In the genomic region with DNA sequence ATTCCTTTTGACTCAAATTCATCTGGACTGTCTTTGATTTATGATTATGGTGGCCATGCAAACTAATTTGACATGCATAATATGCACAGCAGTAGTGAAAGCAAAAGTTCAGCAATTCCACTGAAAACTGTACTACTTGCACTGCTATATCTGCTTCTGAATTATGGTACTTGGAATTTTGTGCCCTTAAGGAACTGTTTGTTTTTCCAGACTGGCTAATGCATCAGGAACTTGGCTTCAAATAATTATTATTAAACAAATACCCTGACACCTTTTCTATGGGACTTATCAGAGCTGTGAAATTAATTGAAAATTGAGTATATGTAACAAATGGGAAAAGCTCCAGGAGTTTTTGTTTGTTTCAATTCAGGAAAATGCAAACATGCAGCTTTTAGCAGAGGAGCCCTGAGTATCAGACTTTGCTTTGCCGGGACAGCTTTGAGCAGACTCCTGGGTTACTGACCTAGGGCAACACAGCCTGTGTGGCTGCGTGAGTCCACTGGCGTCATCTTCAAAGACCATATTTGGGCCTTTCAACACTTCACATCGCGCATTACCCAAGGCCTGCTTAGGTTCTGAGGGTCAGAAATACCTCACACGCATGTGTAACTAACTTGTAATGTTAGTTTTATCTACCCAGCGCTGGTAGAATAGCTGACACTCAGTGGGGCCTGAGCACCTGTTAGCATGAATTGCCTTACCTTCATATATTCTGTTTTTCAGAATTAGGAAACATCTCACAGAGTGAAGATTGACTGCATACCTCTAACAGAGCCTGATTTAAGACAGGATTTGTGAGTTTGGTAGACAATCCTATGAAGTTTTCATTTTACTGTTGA, we compare ENCODE assay signal across 1 cellular context.
TF ChIP-seq lines count a peak whose summit lies in the region.

No MANE protein-coding gene starts in this region.

TF ChIP-seq in GM23338, 12 proteins besides CTCF, POLR2A, EP300 and RAD21 (continued from another document):
- TF ChIP-seq, protein P1, sequence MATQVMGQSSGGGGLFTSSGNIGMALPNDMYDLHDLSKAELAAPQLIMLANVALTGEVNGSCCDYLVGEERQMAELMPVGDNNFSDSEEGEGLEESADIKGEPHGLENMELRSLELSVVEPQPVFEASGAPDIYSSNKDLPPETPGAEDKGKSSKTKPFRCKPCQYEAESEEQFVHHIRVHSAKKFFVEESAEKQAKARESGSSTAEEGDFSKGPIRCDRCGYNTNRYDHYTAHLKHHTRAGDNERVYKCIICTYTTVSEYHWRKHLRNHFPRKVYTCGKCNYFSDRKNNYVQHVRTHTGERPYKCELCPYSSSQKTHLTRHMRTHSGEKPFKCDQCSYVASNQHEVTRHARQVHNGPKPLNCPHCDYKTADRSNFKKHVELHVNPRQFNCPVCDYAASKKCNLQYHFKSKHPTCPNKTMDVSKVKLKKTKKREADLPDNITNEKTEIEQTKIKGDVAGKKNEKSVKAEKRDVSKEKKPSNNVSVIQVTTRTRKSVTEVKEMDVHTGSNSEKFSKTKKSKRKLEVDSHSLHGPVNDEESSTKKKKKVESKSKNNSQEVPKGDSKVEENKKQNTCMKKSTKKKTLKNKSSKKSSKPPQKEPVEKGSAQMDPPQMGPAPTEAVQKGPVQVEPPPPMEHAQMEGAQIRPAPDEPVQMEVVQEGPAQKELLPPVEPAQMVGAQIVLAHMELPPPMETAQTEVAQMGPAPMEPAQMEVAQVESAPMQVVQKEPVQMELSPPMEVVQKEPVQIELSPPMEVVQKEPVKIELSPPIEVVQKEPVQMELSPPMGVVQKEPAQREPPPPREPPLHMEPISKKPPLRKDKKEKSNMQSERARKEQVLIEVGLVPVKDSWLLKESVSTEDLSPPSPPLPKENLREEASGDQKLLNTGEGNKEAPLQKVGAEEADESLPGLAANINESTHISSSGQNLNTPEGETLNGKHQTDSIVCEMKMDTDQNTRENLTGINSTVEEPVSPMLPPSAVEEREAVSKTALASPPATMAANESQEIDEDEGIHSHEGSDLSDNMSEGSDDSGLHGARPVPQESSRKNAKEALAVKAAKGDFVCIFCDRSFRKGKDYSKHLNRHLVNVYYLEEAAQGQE (IDR thresholded peaks at IDR 0.05; ENCODE audit: unreplicated experiment): no peak
- TF ChIP-seq JUNB (IDR thresholded peaks at IDR 0.05; ENCODE audit: unreplicated experiment) (no peak), ZNF114 (CRISPR knock-in tag; IDR thresholded peaks at IDR 0.05) (no peak)
- TF ChIP-seq, protein P2, sequence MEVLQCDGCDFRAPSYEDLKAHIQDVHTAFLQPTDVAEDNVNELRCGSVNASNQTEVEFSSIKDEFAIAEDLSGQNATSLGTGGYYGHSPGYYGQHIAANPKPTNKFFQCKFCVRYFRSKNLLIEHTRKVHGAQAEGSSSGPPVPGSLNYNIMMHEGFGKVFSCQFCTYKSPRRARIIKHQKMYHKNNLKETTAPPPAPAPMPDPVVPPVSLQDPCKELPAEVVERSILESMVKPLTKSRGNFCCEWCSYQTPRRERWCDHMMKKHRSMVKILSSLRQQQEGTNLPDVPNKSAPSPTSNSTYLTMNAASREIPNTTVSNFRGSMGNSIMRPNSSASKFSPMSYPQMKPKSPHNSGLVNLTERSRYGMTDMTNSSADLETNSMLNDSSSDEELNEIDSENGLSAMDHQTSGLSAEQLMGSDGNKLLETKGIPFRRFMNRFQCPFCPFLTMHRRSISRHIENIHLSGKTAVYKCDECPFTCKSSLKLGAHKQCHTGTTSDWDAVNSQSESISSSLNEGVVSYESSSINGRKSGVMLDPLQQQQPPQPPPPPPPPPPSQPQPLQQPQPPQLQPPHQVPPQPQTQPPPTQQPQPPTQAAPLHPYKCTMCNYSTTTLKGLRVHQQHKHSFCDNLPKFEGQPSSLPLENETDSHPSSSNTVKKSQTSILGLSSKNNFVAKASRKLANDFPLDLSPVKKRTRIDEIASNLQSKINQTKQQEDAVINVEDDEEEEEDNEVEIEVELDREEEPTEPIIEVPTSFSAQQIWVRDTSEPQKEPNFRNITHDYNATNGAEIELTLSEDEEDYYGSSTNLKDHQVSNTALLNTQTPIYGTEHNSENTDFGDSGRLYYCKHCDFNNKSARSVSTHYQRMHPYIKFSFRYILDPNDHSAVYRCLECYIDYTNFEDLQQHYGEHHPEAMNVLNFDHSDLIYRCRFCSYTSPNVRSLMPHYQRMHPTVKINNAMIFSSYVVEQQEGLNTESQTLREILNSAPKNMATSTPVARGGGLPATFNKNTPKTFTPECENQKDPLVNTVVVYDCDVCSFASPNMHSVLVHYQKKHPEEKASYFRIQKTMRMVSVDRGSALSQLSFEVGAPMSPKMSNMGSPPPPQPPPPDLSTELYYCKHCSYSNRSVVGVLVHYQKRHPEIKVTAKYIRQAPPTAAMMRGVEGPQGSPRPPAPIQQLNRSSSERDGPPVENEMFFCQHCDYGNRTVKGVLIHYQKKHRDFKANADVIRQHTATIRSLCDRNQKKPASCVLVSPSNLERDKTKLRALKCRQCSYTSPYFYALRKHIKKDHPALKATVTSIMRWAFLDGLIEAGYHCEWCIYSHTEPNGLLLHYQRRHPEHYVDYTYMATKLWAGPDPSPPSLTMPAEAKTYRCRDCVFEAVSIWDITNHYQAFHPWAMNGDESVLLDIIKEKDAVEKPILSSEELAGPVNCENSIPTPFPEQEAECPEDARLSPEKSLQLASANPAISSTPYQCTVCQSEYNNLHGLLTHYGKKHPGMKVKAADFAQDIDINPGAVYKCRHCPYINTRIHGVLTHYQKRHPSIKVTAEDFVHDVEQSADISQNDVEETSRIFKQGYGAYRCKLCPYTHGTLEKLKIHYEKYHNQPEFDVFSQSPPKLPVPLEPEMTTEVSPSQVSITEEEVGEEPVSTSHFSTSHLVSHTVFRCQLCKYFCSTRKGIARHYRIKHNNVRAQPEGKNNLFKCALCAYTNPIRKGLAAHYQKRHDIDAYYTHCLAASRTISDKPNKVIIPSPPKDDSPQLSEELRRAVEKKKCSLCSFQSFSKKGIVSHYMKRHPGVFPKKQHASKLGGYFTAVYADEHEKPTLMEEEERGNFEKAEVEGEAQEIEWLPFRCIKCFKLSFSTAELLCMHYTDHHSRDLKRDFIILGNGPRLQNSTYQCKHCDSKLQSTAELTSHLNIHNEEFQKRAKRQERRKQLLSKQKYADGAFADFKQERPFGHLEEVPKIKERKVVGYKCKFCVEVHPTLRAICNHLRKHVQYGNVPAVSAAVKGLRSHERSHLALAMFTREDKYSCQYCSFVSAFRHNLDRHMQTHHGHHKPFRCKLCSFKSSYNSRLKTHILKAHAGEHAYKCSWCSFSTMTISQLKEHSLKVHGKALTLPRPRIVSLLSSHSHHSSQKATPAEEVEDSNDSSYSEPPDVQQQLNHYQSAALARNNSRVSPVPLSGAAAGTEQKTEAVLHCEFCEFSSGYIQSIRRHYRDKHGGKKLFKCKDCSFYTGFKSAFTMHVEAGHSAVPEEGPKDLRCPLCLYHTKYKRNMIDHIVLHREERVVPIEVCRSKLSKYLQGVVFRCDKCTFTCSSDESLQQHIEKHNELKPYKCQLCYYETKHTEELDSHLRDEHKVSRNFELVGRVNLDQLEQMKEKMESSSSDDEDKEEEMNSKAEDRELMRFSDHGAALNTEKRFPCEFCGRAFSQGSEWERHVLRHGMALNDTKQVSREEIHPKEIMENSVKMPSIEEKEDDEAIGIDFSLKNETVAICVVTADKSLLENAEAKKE (CRISPR knock-in tag; IDR thresholded peaks at IDR 0.05): no peak
